In genomic region chrX:130081421-130082045, GRCh38 we compare ENCODE assay signal across 12 cellular contexts. TPM values are rescaled to one million over a fixed set of nuclear protein-coding genes. Genes with fewer than 3 reads are reported as not detected.
DNase-seq lines count a peak whose midpoint lies in the region; ATAC-seq and TF ChIP-seq lines count a peak whose summit lies in the region.
"Had no signal": no experiment of that assay in that cellular context is flagged by ENCODE, and none has a peak within 500 bp of the region (broad histone marks: within the 10 kb centered on the region; RNA-seq: fewer than 3 reads in every experiment).

No MANE protein-coding gene starts in this region.

- H2AFZ ChIP-seq in KMS-11 (ENCODE audit: low read depth) = no peak overlapping the region

- peak overlapping the region; percentile 24; the same call in 1 of the 2 replicates for H3K27ac ChIP-seq in KMS-11
- peak overlapping the region in 2 of 5 donors; percentile 47 to 65 for H3K27ac ChIP-seq in adrenal gland
- H3K27ac ChIP-seq in neutrophil = peak overlapping the region; percentile 97
- H3K27ac ChIP-seq: brain microvascular endothelial cell, VCaP had no signal

- ATAC-seq in HG03135 (IDR thresholded peaks at IDR 0.05; ENCODE audit: unreplicated experiment) = no peak
- ATAC-seq in GM18505 (IDR thresholded peaks at IDR 0.05; ENCODE audit: unreplicated experiment) = no peak

- peaks cover 0 to 2% (median 0%) of the 10 kb centered on the region in 7 donors for H3K9me3 Mint-ChIP-seq in CD14-positive monocyte
- H3K9me3 Mint-ChIP-seq: type B pancreatic cell had no signal

- intact Hi-C loops in CD14-positive monocyte (cut with micrococcal nuclease) = loop anchor here (2.0 to 5.0 kb wide), 4 partner anchors 39 to 111 kb away; partner anchors contain the start of gene AIFM1 (in 1 of the 2)
- intact Hi-C loops in adrenal gland (cut with DNase I) = loop anchor here in 1 of 2 donors (2.0 to 5.0 kb wide), 2 partner anchors 36 to 111 kb away; no protein-coding TSS in a partner anchor

- 30 to 46% (median 32%) methylated on average over 7 to 12 of the region's 12 CpGs for WGBS in adrenal gland, 4 donors

- no peak for DNase-seq in CD14-positive monocyte (ENCODE audit: low spot score)
- peak in 5 of 7 donors; percentile 35 to 67 (median 60) for DNase-seq in adrenal gland
- DNase-seq in C1 segment of cervical spinal cord (lab: John Stamatoyannopoulos, UW) = no peak
- DNase-seq in amniotic stem cell (lab: John Stamatoyannopoulos, UW) = no peak
- DNase-seq: brain microvascular endothelial cell, midbrain had no signal

- H3K4me2 ChIP-seq in KMS-11 = peak overlapping the region; percentile 78

- H3K4me3 ChIP-seq in KMS-11 (IDR thresholded peaks at IDR 0.05; ENCODE audit: insufficient read depth, low read depth, low read length) = no peak overlapping the region
- no peak overlapping the region for H3K4me3 ChIP-seq in adrenal gland
- H3K4me3 ChIP-seq in neutrophil (ENCODE audit: low read depth in 1 of 2, low read length in 1 of 2) = peak overlapping the region; percentile 47 to 59

- H3K9me3 ChIP-seq in adrenal gland (replicated peaks in 1 of 3) = no peaks in the 10 kb centered on the region
- H3K9me3 ChIP-seq in neutrophil = no peaks in the 10 kb centered on the region

- H4K20me1 ChIP-seq in KMS-11 (ENCODE audit: insufficient read depth) = no peaks in the 10 kb centered on the region

- peak overlapping the region; percentile 69 to 77 for H3K4me3 Mint-ChIP-seq in CD14-positive monocyte
- H3K4me3 Mint-ChIP-seq: type B pancreatic cell had no signal

- H3K27me3 ChIP-seq in KMS-11 (ENCODE audit: insufficient read depth, low read depth) (no peaks in the 10 kb centered on the region), adrenal gland (no peaks in the 10 kb centered on the region), neutrophil (no peaks in the 10 kb centered on the region)
- H3K27me3 ChIP-seq: brain microvascular endothelial cell had no signal

- peaks cover 0 to 3% (median 0%) of the 10 kb centered on the region in 3 donors for H3K27me3 Mint-ChIP-seq in CD14-positive monocyte (ENCODE audit: low read depth in 3 of 3)
- H3K27me3 Mint-ChIP-seq: type B pancreatic cell had no signal

- H3K36me3 Mint-ChIP-seq in CD14-positive monocyte = peaks cover 17 to 29% of the 10 kb centered on the region in 2 donors
- H3K36me3 Mint-ChIP-seq: type B pancreatic cell had no signal

- no peaks in the 10 kb centered on the region for H3K36me3 ChIP-seq in KMS-11 (ENCODE audit: insufficient read depth)
- no peaks in the 10 kb centered on the region for H3K36me3 ChIP-seq in adrenal gland (replicated peaks in 1 of 2)
- H3K36me3 ChIP-seq in neutrophil = peaks cover 9% of the 10 kb centered on the region
- H3K36me3 ChIP-seq: brain microvascular endothelial cell had no signal

- no peak for TF ChIP-seq CTCF in CD14-positive monocyte (IDR thresholded peaks at IDR 0.05)
- no peak for TF ChIP-seq CTCF in KMS-11 (conservative IDR thresholded peaks at IDR 0.05; ENCODE audit: low read depth, low read length)
- no peak for TF ChIP-seq CTCF in adrenal gland (IDR thresholded peaks at IDR 0.05)
- no peak for TF ChIP-seq CTCF in neutrophil (IDR thresholded peaks at IDR 0.05)

- peak overlapping the region; percentile 27; the same call in 1 of the 2 replicates for H3K9ac ChIP-seq in KMS-11

- H3K4me1 Mint-ChIP-seq in CD14-positive monocyte = peaks cover 60% of the 10 kb centered on the region

- H3K27ac Mint-ChIP-seq in CD14-positive monocyte = peak overlapping the region; percentile 89 to 94 (median 93)
- H3K27ac Mint-ChIP-seq: type B pancreatic cell had no signal

- no peaks in the 10 kb centered on the region for H3K79me2 ChIP-seq in KMS-11 (ENCODE audit: insufficient read depth, low read depth)

- peaks cover 53% of the 10 kb centered on the region for H3K4me1 ChIP-seq in KMS-11 (ENCODE audit: low read depth, poor library complexity, severe bottlenecking)
- H3K4me1 ChIP-seq in adrenal gland (replicated peaks in 1 of 2) = peaks cover 0 to 5% of the 10 kb centered on the region in 2 donors
- H3K4me1 ChIP-seq in neutrophil (ENCODE audit: control insufficient read depth in 1 of 2, insufficient read depth in 1 of 2, low read depth in 1 of 2, low read length in 1 of 2) = peaks cover 55 to 66% of the 10 kb centered on the region in 2 experiments

- TF ChIP-seq POLR2A in adrenal gland (IDR thresholded peaks at IDR 0.05) = no peak
- TF ChIP-seq POLR2A in GM18505 (IDR thresholded peaks at IDR 0.05; ENCODE audit: borderline replicate concordance, extremely low read depth, insufficient read depth, insufficient read length) = no peak

RNA-seq across cellular contexts. Expression of gene ELF4, which starts 28.8 kb away (rescaled TPM):
- polyA plus RNA-seq in CD14-positive monocyte = 10 to 100 TPM; 10.4 to 20.5 TPM
- 1 to 10 TPM; 2.7 to 8.8 (median 7.5) TPM for total RNA-seq in adrenal gland
- 1 to 10 TPM; 3.1 to 4.5 (median 3.5) TPM for polyA plus RNA-seq in adrenal gland

Comparison
In these comparisons a context has a peak if more than half of its experiments do, and no peak if none do; other contexts are left out.
1. DNase-seq: peak in adrenal gland (5 of 7); none in CD14-positive monocyte (single experiment), C1 segment of cervical spinal cord (0 of 14) and amniotic stem cell (single experiment).
2. H3K4me3 ChIP-seq: peak in neutrophil (2 of 2); none in KMS-11 (single experiment) and adrenal gland (0 of 4).